1 cellular context compared by ENCODE assay signal in the genomic region with DNA sequence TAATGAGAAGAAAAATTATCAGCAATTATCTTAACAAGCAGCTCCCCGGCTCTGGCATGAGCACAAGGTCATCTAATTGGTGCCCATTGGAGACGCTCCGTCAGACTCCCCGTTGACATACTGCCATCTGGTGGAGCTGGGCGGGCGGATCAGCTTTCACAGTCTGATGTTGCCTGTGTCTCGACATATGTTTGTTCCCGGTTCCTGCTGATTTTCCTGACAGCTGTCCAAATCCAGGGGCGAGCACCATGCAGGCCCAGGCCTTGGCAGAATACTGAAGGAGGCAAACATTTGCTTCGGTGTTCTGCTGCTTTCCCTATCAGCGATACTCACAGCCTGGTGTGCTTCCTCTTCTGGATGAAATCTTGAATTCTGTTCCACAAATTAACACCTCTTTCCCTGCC.
TF ChIP-seq lines count a peak whose summit lies in the region.

No MANE protein-coding gene starts in this region.

TF ChIP-seq in IMR-90, 13 proteins besides CTCF, POLR2A, EP300 and RAD21:
- TF ChIP-seq SMC3 (IDR thresholded peaks at IDR 0.05; ENCODE audit: low read depth, low read length) (peak; percentile 99), MAFK (IDR thresholded peaks at IDR 0.05; ENCODE audit: low read depth, low read length) (no peak)
TF ChIP-seq in IMR-90: peak in this region for 1.
